In the genomic region with DNA sequence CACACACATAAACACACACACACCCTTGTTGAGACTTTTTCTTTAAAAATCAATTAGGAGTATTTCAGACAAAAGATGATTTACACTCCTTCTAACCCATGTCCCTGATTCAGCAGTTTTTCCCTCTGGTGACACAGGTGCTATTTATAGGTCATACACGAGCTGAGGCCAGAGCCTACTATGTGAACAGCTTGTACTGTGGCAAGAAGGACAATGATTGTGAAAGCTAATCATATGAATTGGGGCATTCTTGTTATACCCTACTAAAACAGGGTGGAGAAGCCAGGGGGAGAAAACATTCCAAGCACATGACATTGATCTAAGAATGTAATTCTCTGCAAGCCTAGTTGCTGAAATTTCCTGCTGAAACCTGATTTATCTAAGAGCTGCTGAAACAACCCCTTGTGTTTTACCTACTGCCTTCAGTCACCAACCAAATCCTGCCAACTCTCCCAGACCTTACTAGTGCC, we compare ENCODE assay signal across 9 cellular contexts.
DNase-seq lines count a peak whose midpoint lies in the region; ATAC-seq and TF ChIP-seq lines count a peak whose summit lies in the region.
"Had no signal": no experiment of that assay in that cellular context is flagged by ENCODE, and none has a peak within 500 bp of the region (broad histone marks: within the 10 kb centered on the region; RNA-seq: fewer than 3 reads in every experiment).

No MANE protein-coding gene starts in this region.

- no peaks in the 10 kb centered on the region for H3K36me3 ChIP-seq in lung (ENCODE audit: control insufficient read depth in 2 of 2, insufficient read depth in 2 of 2, low read length in 2 of 2)
- H3K36me3 ChIP-seq in upper lobe of left lung: no peaks in the 10 kb centered on the region

- 15 to 23% methylated on average over 1 of the region's 1 CpG for WGBS in lung, 2 donors
- 8 to 23% methylated on average over 1 of the region's 1 CpG for WGBS in upper lobe of left lung, 2 donors

- no peaks in the 10 kb centered on the region for H3K9me3 Mint-ChIP-seq in natural killer cell

- H3K4me1 ChIP-seq in lung (ENCODE audit: control insufficient read depth in 2 of 2, insufficient read depth in 2 of 2, low read length in 2 of 2) (no peaks in the 10 kb centered on the region), upper lobe of left lung (peaks cover 0 to 11% (median 2%) of the 10 kb centered on the region in 4 donors)

- H3K4me1 Mint-ChIP-seq in natural killer cell: no peaks in the 10 kb centered on the region

- no peak for TF ChIP-seq POLR2A in upper lobe of left lung (IDR thresholded peaks at IDR 0.05)

- DNase-seq in DMS153 (lab: John Stamatoyannopoulos, UW) (peak; percentile 22), DMS153 treated with DMSO at 0.1 percent for 48 hours (lab: John Stamatoyannopoulos, UW; ENCODE audit: unreplicated experiment) (no peak), epithelial cell of esophagus (ENCODE audit: low read depth) (peak; percentile 86), lung (ENCODE audit: low spot score) (no peak), upper lobe of left lung (peak in 1 of 2 donors; percentile 71), natural killer cell (no peak)
- no peak for DNase-seq in activated CD4-positive, alpha-beta T cell treated with anti-CD3 and anti-CD28 coated beads for 4 hours

- H3K36me3 Mint-ChIP-seq in natural killer cell: no peaks in the 10 kb centered on the region

- H3K27me3 Mint-ChIP-seq in natural killer cell (ENCODE audit: low read depth in 2 of 2): peaks cover 5 to 11% of the 10 kb centered on the region in 2 donors

- peak in 3 of 4 donors; percentile 77 to 99 (median 86) for TF ChIP-seq EP300 in upper lobe of left lung (IDR thresholded peaks at IDR 0.05)

- ATAC-seq in lung (ENCODE audit: insufficient read depth, low FRiP score) (peak; percentile 63), upper lobe of left lung (ENCODE audit: low FRiP score in 2 of 2) (peak; percentile 81 to 92), GM19467 (IDR thresholded peaks at IDR 0.05; ENCODE audit: unreplicated experiment) (no peak), natural killer cell (no peak)

- TF ChIP-seq CTCF in epithelial cell of esophagus (IDR thresholded peaks at IDR 0.05; ENCODE audit: insufficient read depth, low read depth, low read length, missing control alignments): no peak
- no peak for TF ChIP-seq CTCF in lung (IDR thresholded peaks at IDR 0.05; ENCODE audit: control extremely low read depth, extremely low read depth)
- no peak for TF ChIP-seq CTCF in upper lobe of left lung (IDR thresholded peaks at IDR 0.05)
- TF ChIP-seq CTCF in natural killer cell (IDR thresholded peaks at IDR 0.05): no peak

- peak overlapping the region in 1 of 2 donors; percentile 72 for H3K27ac ChIP-seq in lung (ENCODE audit: low read depth in 1 of 2, low read length in 1 of 2)
- H3K27ac ChIP-seq in upper lobe of left lung: peak overlapping the region in 2 of 4 donors; percentile 58 to 73
- H3K27ac ChIP-seq: 22Rv1 had no signal

- H3K4me3 Mint-ChIP-seq in natural killer cell: no peak overlapping the region

- H3K27ac Mint-ChIP-seq in natural killer cell: no peak overlapping the region

- H3K4me3 ChIP-seq in epithelial cell of esophagus (ENCODE audit: low read length) (no peak overlapping the region), lung (no peak overlapping the region), upper lobe of left lung (no peak overlapping the region)

- H3K9me3 ChIP-seq in lung (ENCODE audit: control insufficient read depth in 2 of 2, insufficient read depth in 1 of 2, low read length in 1 of 2): no peaks in the 10 kb centered on the region
- H3K9me3 ChIP-seq in upper lobe of left lung: no peaks in the 10 kb centered on the region

- no peaks in the 10 kb centered on the region for H3K27me3 ChIP-seq in lung (ENCODE audit: control insufficient read depth, insufficient read depth)
- no peaks in the 10 kb centered on the region for H3K27me3 ChIP-seq in upper lobe of left lung

- intact Hi-C loops in natural killer cell (cut with micrococcal nuclease): no loop called here

Comparison
In these comparisons a context has a peak if more than half of its experiments do, and no peak if none do; other contexts are left out.
1. DNase-seq: peak in DMS153 (single experiment) and epithelial cell of esophagus (single experiment); none in DMS153 treated with DMSO at 0.1 percent for 48 hours (single experiment), lung (single experiment), natural killer cell (single experiment) and activated CD4-positive, alpha-beta T cell treated with anti-CD3 and anti-CD28 coated beads for 4 hours (0 of 2).
2. ATAC-seq: peak in lung (single experiment) and upper lobe of left lung (2 of 2); none in GM19467 (single experiment) and natural killer cell (0 of 3).